9 cellular contexts compared by ENCODE assay signal in genomic region chr7:77427996-77428603, GRCh38. TPM values are rescaled to one million over a fixed set of nuclear protein-coding genes. Genes with fewer than 3 reads are reported as not detected.
DNase-seq lines count a peak whose midpoint lies in the region; ATAC-seq and TF ChIP-seq lines count a peak whose summit lies in the region.
"Had no signal": no experiment of that assay in that cellular context is flagged by ENCODE, and none has a peak within 500 bp of the region (broad histone marks: within the 10 kb centered on the region; RNA-seq: fewer than 3 reads in every experiment).

No MANE protein-coding gene starts in this region.

- ATAC-seq in SK-N-SH treated with all-trans-retinoic acid at 6 μM for 48 hours (peak; percentile 10; the same call in 2 of the 3 replicates), sciatic nerve (no peak), GM18909 (IDR thresholded peaks at IDR 0.05; ENCODE audit: poor library complexity, unreplicated experiment) (no peak)

- H3K27me3 Mint-ChIP-seq in activated CD4-positive, alpha-beta T cell treated with anti-CD3 and anti-CD28 coated beads, Interleukin-2, amount 10 ng/mL, durations not matched to agents 24 days and 14 days: peaks cover 6% of the 10 kb centered on the region
- H3K27me3 Mint-ChIP-seq in mesothelial cell of epicardium (ENCODE audit: low read depth): no peaks in the 10 kb centered on the region

- H3K27me3 ChIP-seq in spleen (replicated peaks in 1 of 7): no peaks in the 10 kb centered on the region

- peaks cover 13 to 74% (median 38%) of the 10 kb centered on the region in 6 donors for H3K4me1 ChIP-seq in spleen

- no peaks in the 10 kb centered on the region for H3K36me3 Mint-ChIP-seq in activated CD4-positive, alpha-beta T cell treated with anti-CD3 and anti-CD28 coated beads, Interleukin-2, amount 10 ng/mL, durations not matched to agents 24 days and 14 days (ENCODE audit: low read depth)
- no peaks in the 10 kb centered on the region for H3K36me3 Mint-ChIP-seq in mesothelial cell of epicardium

- peaks cover 40% of the 10 kb centered on the region for H3K4me1 Mint-ChIP-seq in activated CD4-positive, alpha-beta T cell treated with anti-CD3 and anti-CD28 coated beads, Interleukin-2, amount 10 ng/mL, durations not matched to agents 24 days and 14 days
- peaks cover 42% of the 10 kb centered on the region for H3K4me1 Mint-ChIP-seq in mesothelial cell of epicardium

- no peak for TF ChIP-seq POLR2A in spleen (IDR thresholded peaks at IDR 0.05)

- TF ChIP-seq CTCF in fibroblast of mammary gland (conservative IDR thresholded peaks at IDR 0.05; ENCODE audit: control insufficient read depth, insufficient read depth, low read depth, low read length) (no peak), spleen (IDR thresholded peaks at IDR 0.05 in 8 of 11, conservative IDR thresholded peaks at IDR 0.05 in 3 of 11) (no peak), mesothelial cell of epicardium (IDR thresholded peaks at IDR 0.05; ENCODE audit: unreplicated experiment) (no peak)

- H3K4me3 ChIP-seq in fibroblast of mammary gland (ENCODE audit: control insufficient read depth, low read depth, low read length) (no peak overlapping the region), spleen (no peak overlapping the region)

- H3K36me3 ChIP-seq in spleen: no peaks in the 10 kb centered on the region

- intact Hi-C loops in activated CD4-positive, alpha-beta T cell treated with anti-CD3 and anti-CD28 coated beads, Interleukin-2, amount 10 ng/mL, durations not matched to agents 24 days and 14 days (cut with micrococcal nuclease): no loop called here
- intact Hi-C loops in spleen (cut with DNase I; ENCODE audit: low total_unique reads): no loop called here
- intact Hi-C loops in sciatic nerve (cut with DNase I): no loop called here

- H3K9me3 Mint-ChIP-seq in activated CD4-positive, alpha-beta T cell treated with anti-CD3 and anti-CD28 coated beads, Interleukin-2, amount 10 ng/mL, durations not matched to agents 24 days and 14 days: no peaks in the 10 kb centered on the region
- no peaks in the 10 kb centered on the region for H3K9me3 Mint-ChIP-seq in mesothelial cell of epicardium

- H3K27ac ChIP-seq in spleen: peak overlapping the region in 7 of 8 donors; percentile 54 to 81 (median 65)
- H3K27ac ChIP-seq: C4-2B had no signal

- H3K4me3 Mint-ChIP-seq in activated CD4-positive, alpha-beta T cell treated with anti-CD3 and anti-CD28 coated beads, Interleukin-2, amount 10 ng/mL, durations not matched to agents 24 days and 14 days: peak overlapping the region; percentile 59
- H3K4me3 Mint-ChIP-seq in mesothelial cell of epicardium: no peak overlapping the region

- peak; percentile 75 for DNase-seq in activated CD4-positive, alpha-beta T cell treated with anti-CD3 and anti-CD28 coated beads, Interleukin-2, amount 10 ng/mL, durations not matched to agents 24 days and 14 days
- no peak for DNase-seq in activated CD4-positive, alpha-beta T cell treated with anti-CD3 and anti-CD28 coated beads for 1 hour
- DNase-seq in fibroblast of mammary gland (ENCODE audit: low read depth): peak; percentile 73
- DNase-seq in spleen: no peak
- no peak for DNase-seq in sciatic nerve (ENCODE audit: low spot score)
- DNase-seq in mesothelial cell of epicardium (ENCODE audit: low spot score in 2 of 2, unreplicated experiment in 2 of 2): no peak

- H3K27ac Mint-ChIP-seq in activated CD4-positive, alpha-beta T cell treated with anti-CD3 and anti-CD28 coated beads, Interleukin-2, amount 10 ng/mL, durations not matched to agents 24 days and 14 days: peak overlapping the region; percentile 79
- no peak overlapping the region for H3K27ac Mint-ChIP-seq in mesothelial cell of epicardium

- 47 to 64% (median 50%) methylated on average over 5 of the region's 5 CpGs for whole genome bisulfite sequencing in spleen, 5 donors

- H3K9me3 ChIP-seq in spleen: no peaks in the 10 kb centered on the region

TF ChIP-seq in SK-N-SH treated with all-trans-retinoic acid at 6 μM for 48 hours, 23 proteins besides CTCF, POLR2A, EP300 and RAD21:
- TF ChIP-seq CSRNP3 (CRISPR knock-in tag; IDR thresholded peaks at IDR 0.05) (no peak), ZFP3 (CRISPR knock-in tag; IDR thresholded peaks at IDR 0.05) (no peak), ZC3H10 (CRISPR knock-in tag; IDR thresholded peaks at IDR 0.05) (no peak), RARB (CRISPR knock-in tag; IDR thresholded peaks at IDR 0.05) (no peak), ZNF565 (CRISPR knock-in tag; conservative IDR thresholded peaks at IDR 0.05; ENCODE audit: low read depth) (no peak), ZNF70 (CRISPR knock-in tag; IDR thresholded peaks at IDR 0.05) (no peak), BACH2 (CRISPR knock-in tag; IDR thresholded peaks at IDR 0.05; ENCODE audit: borderline replicate concordance) (no peak), POU6F1 (CRISPR knock-in tag; IDR thresholded peaks at IDR 0.05; ENCODE audit: borderline replicate concordance, low read depth) (no peak)
TF ChIP-seq in SK-N-SH treated with all-trans-retinoic acid at 6 μM for 48 hours: peak in this region for 0.

RNA-seq across cellular contexts. Expression of gene GSAP, which starts 12.0 kb away (rescaled TPM):
- 2.1 and 2.8 TPM in 2 replicates for total RNA-seq in activated CD4-positive, alpha-beta T cell treated with anti-CD3 and anti-CD28 coated beads, Interleukin-2, amount 10 ng/mL, durations not matched to agents 24 days and 14 days
- 10 to 100 TPM; 54.5 to 96.5 (median 86.2) TPM for total RNA-seq in spleen
- 10 to 100 TPM; 35.9 to 63.6 (median 49.6) TPM for polyA plus RNA-seq in spleen
- 22.3 TPM for total RNA-seq in sciatic nerve
- total RNA-seq in mesothelial cell of epicardium: 18.4 to 19.8 TPM (median 19.6 TPM) in 3 replicates

Comparison
In these comparisons a context has a peak if more than half of its experiments do, and no peak if none do; other contexts are left out.
1. DNase-seq: peak in activated CD4-positive, alpha-beta T cell treated with anti-CD3 and anti-CD28 coated beads, Interleukin-2, amount 10 ng/mL, durations not matched to agents 24 days and 14 days (single experiment) and fibroblast of mammary gland (single experiment); none in activated CD4-positive, alpha-beta T cell treated with anti-CD3 and anti-CD28 coated beads for 1 hour (single experiment), spleen (single experiment), sciatic nerve (single experiment) and mesothelial cell of epicardium (0 of 2).